Comparison of ENCODE assay signal across 1 cellular context in the genomic region with DNA sequence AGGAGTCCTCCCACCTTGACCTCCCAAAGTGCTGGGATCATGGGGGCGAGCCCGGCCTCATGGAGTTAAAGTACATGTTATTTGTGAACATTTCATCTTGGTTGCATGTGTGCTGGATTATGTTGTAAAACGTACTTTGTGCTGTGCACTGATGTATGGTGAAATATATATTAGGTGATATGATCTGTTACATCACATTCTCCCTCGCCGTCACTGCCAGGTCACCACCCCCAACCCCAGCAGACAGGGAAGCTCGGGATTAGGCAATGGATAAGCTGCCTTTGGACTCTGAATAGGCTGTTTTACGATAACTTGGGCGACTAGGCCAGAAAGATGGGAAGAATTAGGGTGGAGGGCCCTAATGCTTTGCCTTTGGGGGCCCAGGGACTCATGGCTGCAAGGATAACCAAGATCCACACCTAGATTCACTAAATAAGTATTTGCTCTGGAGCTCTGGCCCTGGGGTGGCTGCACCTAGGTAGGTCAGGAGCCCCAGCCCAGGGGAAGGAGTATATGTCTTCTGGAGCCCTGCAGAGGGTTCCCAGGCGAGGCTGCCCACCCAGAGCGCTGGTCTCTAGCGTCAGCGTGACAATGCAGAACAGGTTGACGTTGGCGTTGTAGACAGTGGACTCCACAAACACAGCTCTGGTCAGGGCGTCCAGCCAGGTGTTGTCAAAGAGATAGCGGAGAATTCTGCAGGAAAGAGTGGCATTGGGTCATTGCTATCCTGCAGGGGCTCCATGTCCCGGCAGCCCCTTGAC.
TF ChIP-seq lines count a peak whose summit lies in the region.

No MANE protein-coding gene starts in this region.

TF ChIP-seq in HepG2, 621 proteins besides CTCF, POLR2A, EP300 and RAD21 (continued from another document and continues in another):
- TF ChIP-seq, protein P1, sequence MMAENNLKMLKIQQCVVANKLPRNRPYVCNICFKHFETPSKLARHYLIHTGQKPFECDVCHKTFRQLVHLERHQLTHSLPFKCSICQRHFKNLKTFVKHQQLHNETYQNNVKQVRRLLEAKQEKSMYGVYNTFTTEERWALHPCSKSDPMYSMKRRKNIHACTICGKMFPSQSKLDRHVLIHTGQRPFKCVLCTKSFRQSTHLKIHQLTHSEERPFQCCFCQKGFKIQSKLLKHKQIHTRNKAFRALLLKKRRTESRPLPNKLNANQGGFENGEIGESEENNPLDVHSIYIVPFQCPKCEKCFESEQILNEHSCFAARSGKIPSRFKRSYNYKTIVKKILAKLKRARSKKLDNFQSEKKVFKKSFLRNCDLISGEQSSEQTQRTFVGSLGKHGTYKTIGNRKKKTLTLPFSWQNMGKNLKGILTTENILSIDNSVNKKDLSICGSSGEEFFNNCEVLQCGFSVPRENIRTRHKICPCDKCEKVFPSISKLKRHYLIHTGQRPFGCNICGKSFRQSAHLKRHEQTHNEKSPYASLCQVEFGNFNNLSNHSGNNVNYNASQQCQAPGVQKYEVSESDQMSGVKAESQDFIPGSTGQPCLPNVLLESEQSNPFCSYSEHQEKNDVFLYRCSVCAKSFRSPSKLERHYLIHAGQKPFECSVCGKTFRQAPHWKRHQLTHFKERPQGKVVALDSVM (CRISPR knock-in tag; IDR thresholded peaks at IDR 0.05): no peak
- TF ChIP-seq ZNF614 (CRISPR knock-in tag; IDR thresholded peaks at IDR 0.05; ENCODE audit: borderline replicate concordance): no peak
- TF ChIP-seq MED1 (CRISPR knock-in tag; IDR thresholded peaks at IDR 0.05): no peak; the same call in 1 of the 2 replicates
- TF ChIP-seq SYNCRIP (IDR thresholded peaks at IDR 0.05; ENCODE audit: insufficient read depth, low read depth, low read length): no peak
- no peak; the same call in 1 of the 2 replicates for TF ChIP-seq ATF1 (CRISPR knock-in tag; IDR thresholded peaks at IDR 0.05)
- TF ChIP-seq NFE2L2 (IDR thresholded peaks at IDR 0.05; ENCODE audit: low read length): no peak
- TF ChIP-seq ZNF891 (CRISPR knock-in tag; IDR thresholded peaks at IDR 0.05): no peak
- no peak for TF ChIP-seq KLF12 (CRISPR knock-in tag; IDR thresholded peaks at IDR 0.05; ENCODE audit: borderline replicate concordance)
- TF ChIP-seq, protein P2, sequence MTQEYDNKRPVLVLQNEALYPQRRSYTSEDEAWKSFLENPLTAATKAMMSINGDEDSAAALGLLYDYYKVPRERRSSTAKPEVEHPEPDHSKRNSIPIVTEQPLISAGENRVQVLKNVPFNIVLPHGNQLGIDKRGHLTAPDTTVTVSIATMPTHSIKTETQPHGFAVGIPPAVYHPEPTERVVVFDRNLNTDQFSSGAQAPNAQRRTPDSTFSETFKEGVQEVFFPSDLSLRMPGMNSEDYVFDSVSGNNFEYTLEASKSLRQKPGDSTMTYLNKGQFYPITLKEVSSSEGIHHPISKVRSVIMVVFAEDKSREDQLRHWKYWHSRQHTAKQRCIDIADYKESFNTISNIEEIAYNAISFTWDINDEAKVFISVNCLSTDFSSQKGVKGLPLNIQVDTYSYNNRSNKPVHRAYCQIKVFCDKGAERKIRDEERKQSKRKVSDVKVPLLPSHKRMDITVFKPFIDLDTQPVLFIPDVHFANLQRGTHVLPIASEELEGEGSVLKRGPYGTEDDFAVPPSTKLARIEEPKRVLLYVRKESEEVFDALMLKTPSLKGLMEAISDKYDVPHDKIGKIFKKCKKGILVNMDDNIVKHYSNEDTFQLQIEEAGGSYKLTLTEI (CRISPR knock-in tag; conservative IDR thresholded peaks at IDR 0.05): no peak
- no peak for TF ChIP-seq SCMH1 (CRISPR knock-in tag; IDR thresholded peaks at IDR 0.05; ENCODE audit: borderline replicate concordance)
- peak; percentile 43; the same call in 1 of the 2 replicates for TF ChIP-seq RXRA (CRISPR knock-in tag; IDR thresholded peaks at IDR 0.05)
- TF ChIP-seq ZNF468 (CRISPR knock-in tag; IDR thresholded peaks at IDR 0.05): no peak
- peak; percentile 53; the same call in 1 of the 2 replicates for TF ChIP-seq MIER3 (CRISPR knock-in tag; IDR thresholded peaks at IDR 0.05; ENCODE audit: borderline replicate concordance)
- TF ChIP-seq, protein P3, sequence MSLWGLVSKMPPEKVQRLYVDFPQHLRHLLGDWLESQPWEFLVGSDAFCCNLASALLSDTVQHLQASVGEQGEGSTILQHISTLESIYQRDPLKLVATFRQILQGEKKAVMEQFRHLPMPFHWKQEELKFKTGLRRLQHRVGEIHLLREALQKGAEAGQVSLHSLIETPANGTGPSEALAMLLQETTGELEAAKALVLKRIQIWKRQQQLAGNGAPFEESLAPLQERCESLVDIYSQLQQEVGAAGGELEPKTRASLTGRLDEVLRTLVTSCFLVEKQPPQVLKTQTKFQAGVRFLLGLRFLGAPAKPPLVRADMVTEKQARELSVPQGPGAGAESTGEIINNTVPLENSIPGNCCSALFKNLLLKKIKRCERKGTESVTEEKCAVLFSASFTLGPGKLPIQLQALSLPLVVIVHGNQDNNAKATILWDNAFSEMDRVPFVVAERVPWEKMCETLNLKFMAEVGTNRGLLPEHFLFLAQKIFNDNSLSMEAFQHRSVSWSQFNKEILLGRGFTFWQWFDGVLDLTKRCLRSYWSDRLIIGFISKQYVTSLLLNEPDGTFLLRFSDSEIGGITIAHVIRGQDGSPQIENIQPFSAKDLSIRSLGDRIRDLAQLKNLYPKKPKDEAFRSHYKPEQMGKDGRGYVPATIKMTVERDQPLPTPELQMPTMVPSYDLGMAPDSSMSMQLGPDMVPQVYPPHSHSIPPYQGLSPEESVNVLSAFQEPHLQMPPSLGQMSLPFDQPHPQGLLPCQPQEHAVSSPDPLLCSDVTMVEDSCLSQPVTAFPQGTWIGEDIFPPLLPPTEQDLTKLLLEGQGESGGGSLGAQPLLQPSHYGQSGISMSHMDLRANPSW (CRISPR knock-in tag; IDR thresholded peaks at IDR 0.05; ENCODE audit: borderline replicate concordance): no peak
- TF ChIP-seq YY1 (IDR thresholded peaks at IDR 0.05; ENCODE audit: insufficient read depth, insufficient replicate concordance, low read depth, low read length): no peak
- 0 out of 2 replicates have a peak, but pooled peaks have one; percentile 49 for TF ChIP-seq NR2F2 (IDR thresholded peaks at IDR 0.05; ENCODE audit: borderline replicate concordance, low read depth)
- no peak for TF ChIP-seq ZFP37 (CRISPR knock-in tag; IDR thresholded peaks at IDR 0.05; ENCODE audit: borderline replicate concordance)
- TF ChIP-seq, protein P4, sequence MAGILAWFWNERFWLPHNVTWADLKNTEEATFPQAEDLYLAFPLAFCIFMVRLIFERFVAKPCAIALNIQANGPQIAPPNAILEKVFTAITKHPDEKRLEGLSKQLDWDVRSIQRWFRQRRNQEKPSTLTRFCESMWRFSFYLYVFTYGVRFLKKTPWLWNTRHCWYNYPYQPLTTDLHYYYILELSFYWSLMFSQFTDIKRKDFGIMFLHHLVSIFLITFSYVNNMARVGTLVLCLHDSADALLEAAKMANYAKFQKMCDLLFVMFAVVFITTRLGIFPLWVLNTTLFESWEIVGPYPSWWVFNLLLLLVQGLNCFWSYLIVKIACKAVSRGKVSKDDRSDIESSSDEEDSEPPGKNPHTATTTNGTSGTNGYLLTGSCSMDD (CRISPR knock-in tag; IDR thresholded peaks at IDR 0.05): no peak
- TF ChIP-seq, protein P5, sequence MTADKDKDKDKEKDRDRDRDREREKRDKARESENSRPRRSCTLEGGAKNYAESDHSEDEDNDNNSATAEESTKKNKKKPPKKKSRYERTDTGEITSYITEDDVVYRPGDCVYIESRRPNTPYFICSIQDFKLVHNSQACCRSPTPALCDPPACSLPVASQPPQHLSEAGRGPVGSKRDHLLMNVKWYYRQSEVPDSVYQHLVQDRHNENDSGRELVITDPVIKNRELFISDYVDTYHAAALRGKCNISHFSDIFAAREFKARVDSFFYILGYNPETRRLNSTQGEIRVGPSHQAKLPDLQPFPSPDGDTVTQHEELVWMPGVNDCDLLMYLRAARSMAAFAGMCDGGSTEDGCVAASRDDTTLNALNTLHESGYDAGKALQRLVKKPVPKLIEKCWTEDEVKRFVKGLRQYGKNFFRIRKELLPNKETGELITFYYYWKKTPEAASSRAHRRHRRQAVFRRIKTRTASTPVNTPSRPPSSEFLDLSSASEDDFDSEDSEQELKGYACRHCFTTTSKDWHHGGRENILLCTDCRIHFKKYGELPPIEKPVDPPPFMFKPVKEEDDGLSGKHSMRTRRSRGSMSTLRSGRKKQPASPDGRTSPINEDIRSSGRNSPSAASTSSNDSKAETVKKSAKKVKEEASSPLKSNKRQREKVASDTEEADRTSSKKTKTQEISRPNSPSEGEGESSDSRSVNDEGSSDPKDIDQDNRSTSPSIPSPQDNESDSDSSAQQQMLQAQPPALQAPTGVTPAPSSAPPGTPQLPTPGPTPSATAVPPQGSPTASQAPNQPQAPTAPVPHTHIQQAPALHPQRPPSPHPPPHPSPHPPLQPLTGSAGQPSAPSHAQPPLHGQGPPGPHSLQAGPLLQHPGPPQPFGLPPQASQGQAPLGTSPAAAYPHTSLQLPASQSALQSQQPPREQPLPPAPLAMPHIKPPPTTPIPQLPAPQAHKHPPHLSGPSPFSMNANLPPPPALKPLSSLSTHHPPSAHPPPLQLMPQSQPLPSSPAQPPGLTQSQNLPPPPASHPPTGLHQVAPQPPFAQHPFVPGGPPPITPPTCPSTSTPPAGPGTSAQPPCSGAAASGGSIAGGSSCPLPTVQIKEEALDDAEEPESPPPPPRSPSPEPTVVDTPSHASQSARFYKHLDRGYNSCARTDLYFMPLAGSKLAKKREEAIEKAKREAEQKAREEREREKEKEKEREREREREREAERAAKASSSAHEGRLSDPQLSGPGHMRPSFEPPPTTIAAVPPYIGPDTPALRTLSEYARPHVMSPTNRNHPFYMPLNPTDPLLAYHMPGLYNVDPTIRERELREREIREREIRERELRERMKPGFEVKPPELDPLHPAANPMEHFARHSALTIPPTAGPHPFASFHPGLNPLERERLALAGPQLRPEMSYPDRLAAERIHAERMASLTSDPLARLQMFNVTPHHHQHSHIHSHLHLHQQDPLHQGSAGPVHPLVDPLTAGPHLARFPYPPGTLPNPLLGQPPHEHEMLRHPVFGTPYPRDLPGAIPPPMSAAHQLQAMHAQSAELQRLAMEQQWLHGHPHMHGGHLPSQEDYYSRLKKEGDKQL (CRISPR knock-in tag; IDR thresholded peaks at IDR 0.05; ENCODE audit: low read depth): peak; percentile 52
- TF ChIP-seq KLF13 (CRISPR knock-in tag; IDR thresholded peaks at IDR 0.05): no peak
- no peak for TF ChIP-seq ZNF607 (CRISPR knock-in tag; IDR thresholded peaks at IDR 0.05; ENCODE audit: borderline replicate concordance)
- peak in 1 of 2 experiments; percentile 64; a peak in 1 of 4 replicates for TF ChIP-seq KLF16 (CRISPR knock-in tag; IDR thresholded peaks at IDR 0.05)
- TF ChIP-seq, protein P6, sequence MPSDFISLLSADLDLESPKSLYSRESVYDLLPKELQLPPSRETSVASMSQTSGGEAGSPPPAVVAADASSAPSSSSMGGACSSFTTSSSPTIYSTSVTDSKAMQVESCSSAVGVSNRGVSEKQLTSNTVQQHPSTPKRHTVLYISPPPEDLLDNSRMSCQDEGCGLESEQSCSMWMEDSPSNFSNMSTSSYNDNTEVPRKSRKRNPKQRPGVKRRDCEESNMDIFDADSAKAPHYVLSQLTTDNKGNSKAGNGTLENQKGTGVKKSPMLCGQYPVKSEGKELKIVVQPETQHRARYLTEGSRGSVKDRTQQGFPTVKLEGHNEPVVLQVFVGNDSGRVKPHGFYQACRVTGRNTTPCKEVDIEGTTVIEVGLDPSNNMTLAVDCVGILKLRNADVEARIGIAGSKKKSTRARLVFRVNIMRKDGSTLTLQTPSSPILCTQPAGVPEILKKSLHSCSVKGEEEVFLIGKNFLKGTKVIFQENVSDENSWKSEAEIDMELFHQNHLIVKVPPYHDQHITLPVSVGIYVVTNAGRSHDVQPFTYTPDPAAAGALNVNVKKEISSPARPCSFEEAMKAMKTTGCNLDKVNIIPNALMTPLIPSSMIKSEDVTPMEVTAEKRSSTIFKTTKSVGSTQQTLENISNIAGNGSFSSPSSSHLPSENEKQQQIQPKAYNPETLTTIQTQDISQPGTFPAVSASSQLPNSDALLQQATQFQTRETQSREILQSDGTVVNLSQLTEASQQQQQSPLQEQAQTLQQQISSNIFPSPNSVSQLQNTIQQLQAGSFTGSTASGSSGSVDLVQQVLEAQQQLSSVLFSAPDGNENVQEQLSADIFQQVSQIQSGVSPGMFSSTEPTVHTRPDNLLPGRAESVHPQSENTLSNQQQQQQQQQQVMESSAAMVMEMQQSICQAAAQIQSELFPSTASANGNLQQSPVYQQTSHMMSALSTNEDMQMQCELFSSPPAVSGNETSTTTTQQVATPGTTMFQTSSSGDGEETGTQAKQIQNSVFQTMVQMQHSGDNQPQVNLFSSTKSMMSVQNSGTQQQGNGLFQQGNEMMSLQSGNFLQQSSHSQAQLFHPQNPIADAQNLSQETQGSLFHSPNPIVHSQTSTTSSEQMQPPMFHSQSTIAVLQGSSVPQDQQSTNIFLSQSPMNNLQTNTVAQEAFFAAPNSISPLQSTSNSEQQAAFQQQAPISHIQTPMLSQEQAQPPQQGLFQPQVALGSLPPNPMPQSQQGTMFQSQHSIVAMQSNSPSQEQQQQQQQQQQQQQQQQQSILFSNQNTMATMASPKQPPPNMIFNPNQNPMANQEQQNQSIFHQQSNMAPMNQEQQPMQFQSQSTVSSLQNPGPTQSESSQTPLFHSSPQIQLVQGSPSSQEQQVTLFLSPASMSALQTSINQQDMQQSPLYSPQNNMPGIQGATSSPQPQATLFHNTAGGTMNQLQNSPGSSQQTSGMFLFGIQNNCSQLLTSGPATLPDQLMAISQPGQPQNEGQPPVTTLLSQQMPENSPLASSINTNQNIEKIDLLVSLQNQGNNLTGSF (CRISPR knock-in tag; IDR thresholded peaks at IDR 0.05): no peak
- no peak for TF ChIP-seq FOXA1 (IDR thresholded peaks at IDR 0.05)
- TF ChIP-seq FOXA1 (CRISPR knock-in tag; IDR thresholded peaks at IDR 0.05): peak; percentile 28; the same call in 1 of the 2 replicates
- no peak for TF ChIP-seq SP140L (CRISPR knock-in tag; IDR thresholded peaks at IDR 0.05; ENCODE audit: borderline replicate concordance)
- TF ChIP-seq GZF1 (CRISPR knock-in tag; IDR thresholded peaks at IDR 0.05): no peak
- TF ChIP-seq, protein P7, sequence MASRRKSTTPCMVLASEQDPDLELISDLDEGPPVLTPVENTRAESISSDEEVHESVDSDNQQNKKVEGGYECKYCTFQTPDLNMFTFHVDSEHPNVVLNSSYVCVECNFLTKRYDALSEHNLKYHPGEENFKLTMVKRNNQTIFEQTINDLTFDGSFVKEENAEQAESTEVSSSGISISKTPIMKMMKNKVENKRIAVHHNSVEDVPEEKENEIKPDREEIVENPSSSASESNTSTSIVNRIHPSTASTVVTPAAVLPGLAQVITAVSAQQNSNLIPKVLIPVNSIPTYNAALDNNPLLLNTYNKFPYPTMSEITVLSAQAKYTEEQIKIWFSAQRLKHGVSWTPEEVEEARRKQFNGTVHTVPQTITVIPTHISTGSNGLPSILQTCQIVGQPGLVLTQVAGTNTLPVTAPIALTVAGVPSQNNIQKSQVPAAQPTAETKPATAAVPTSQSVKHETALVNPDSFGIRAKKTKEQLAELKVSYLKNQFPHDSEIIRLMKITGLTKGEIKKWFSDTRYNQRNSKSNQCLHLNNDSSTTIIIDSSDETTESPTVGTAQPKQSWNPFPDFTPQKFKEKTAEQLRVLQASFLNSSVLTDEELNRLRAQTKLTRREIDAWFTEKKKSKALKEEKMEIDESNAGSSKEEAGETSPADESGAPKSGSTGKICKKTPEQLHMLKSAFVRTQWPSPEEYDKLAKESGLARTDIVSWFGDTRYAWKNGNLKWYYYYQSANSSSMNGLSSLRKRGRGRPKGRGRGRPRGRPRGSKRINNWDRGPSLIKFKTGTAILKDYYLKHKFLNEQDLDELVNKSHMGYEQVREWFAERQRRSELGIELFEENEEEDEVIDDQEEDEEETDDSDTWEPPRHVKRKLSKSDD (CRISPR knock-in tag; IDR thresholded peaks at IDR 0.05; ENCODE audit: low read depth): peak; percentile 96
